33 cellular contexts compared by ENCODE assay signal in the genomic region with DNA sequence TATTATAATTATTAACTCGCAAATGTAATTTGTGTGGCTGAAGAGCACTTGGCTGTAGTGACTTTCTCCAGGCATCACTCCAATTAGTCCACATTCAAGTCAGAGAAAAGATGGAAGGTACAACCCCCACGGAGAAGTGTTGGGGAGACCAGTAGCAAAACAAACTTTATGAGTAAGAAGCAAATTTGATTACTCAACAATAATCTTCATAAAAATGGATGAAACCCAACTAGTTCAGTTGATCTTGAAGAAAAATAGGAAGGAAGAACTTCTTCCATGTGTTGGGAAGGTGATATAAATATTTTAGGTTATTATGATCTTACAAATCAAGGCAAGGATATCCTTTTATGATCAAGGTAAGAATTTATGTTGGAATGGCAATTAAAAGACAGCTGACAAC. TPM values are rescaled to one million over a fixed set of nuclear protein-coding genes. Genes with fewer than 3 reads are reported as not detected.
DNase-seq lines count a peak whose midpoint lies in the region; ATAC-seq, FAIRE-seq and TF ChIP-seq lines count a peak whose summit lies in the region.
"Had no signal": no experiment of that assay in that cellular context is flagged by ENCODE, and none has a peak within 500 bp of the region (broad histone marks: within the 10 kb centered on the region; RNA-seq: fewer than 3 reads in every experiment).

No MANE protein-coding gene starts in this region.

- H3K27ac Mint-ChIP-seq in CD14-positive monocyte = peak overlapping the region in 6 of 7 donors; percentile 30 to 97 (median 76)
- H3K27ac Mint-ChIP-seq in CD8-positive, alpha-beta T cell = peak overlapping the region; percentile 94
- peak overlapping the region; percentile 25 for H3K27ac Mint-ChIP-seq in activated T-helper 2 cell treated with anti-CD3 and anti-CD28 coated beads, Interferon-gamma antibody, Interleukin-2, Interleukin-4, amounts not matched to agents 10 μg/mL and 5 μg/mL and 100 μg/mL, durations not matched to agents 14 hours and 24 hours and 36 hours
- H3K27ac Mint-ChIP-seq in naive thymus-derived CD4-positive, alpha-beta T cell = peak overlapping the region in 7 of 9 donors; percentile 32 to 96 (median 65)
- H3K27ac Mint-ChIP-seq: brain; mesothelial cell of epicardium; stimulated activated memory B cell treated with anti-CD40 and anti-IgM and Interleukin-4, amounts not matched to agents 10 μg/mL and 1 μg/mL and 100 μg/mL, for 72 hours; type B pancreatic cell had no signal

- H3K27me3 ChIP-seq in CD8-positive, alpha-beta T cell (ENCODE audit: insufficient read depth, low read length) = no peaks in the 10 kb centered on the region
- H3K27me3 ChIP-seq in naive thymus-derived CD4-positive, alpha-beta T cell (ENCODE audit: control insufficient read depth in 2 of 2, insufficient read depth in 2 of 2, low read length in 2 of 2) = no peaks in the 10 kb centered on the region
- H3K27me3 ChIP-seq: gastrocnemius medialis, SJSA1 had no signal

- no peaks in the 10 kb centered on the region for H3K27me3 Mint-ChIP-seq in CD14-positive monocyte (ENCODE audit: low read depth in 3 of 3)
- no peaks in the 10 kb centered on the region for H3K27me3 Mint-ChIP-seq in CD8-positive, alpha-beta T cell (ENCODE audit: low read depth)
- no peaks in the 10 kb centered on the region for H3K27me3 Mint-ChIP-seq in activated T-helper 2 cell treated with anti-CD3 and anti-CD28 coated beads, Interferon-gamma antibody, Interleukin-2, Interleukin-4, amounts not matched to agents 10 μg/mL and 5 μg/mL and 100 μg/mL, durations not matched to agents 14 hours and 24 hours and 36 hours (ENCODE audit: low read depth)
- no peaks in the 10 kb centered on the region for H3K27me3 Mint-ChIP-seq in naive thymus-derived CD4-positive, alpha-beta T cell
- H3K27me3 Mint-ChIP-seq: brain; naive B cell; stimulated activated memory B cell treated with anti-CD40 and anti-IgM and Interleukin-4, amounts not matched to agents 10 μg/mL and 1 μg/mL and 100 μg/mL, for 72 hours had no signal

- no peaks in the 10 kb centered on the region for H3K36me3 ChIP-seq in CD8-positive, alpha-beta T cell (ENCODE audit: insufficient read depth, low read length)
- no peaks in the 10 kb centered on the region for H3K36me3 ChIP-seq in naive thymus-derived CD4-positive, alpha-beta T cell (ENCODE audit: control insufficient read depth in 2 of 3, insufficient read depth in 3 of 3, low read length in 3 of 3)
- H3K36me3 ChIP-seq: gastrocnemius medialis, SJSA1 had no signal

- H3K4me1 Mint-ChIP-seq in CD14-positive monocyte = peaks cover 75% of the 10 kb centered on the region
- peaks cover 67% of the 10 kb centered on the region for H3K4me1 Mint-ChIP-seq in CD8-positive, alpha-beta T cell (ENCODE audit: low read depth)
- peaks cover 46% of the 10 kb centered on the region for H3K4me1 Mint-ChIP-seq in activated T-helper 2 cell treated with anti-CD3 and anti-CD28 coated beads, Interferon-gamma antibody, Interleukin-2, Interleukin-4, amounts not matched to agents 10 μg/mL and 5 μg/mL and 100 μg/mL, durations not matched to agents 14 hours and 24 hours and 36 hours (ENCODE audit: low read depth)
- peaks cover 27 to 73% (median 55%) of the 10 kb centered on the region in 7 donors for H3K4me1 Mint-ChIP-seq in naive thymus-derived CD4-positive, alpha-beta T cell
- H3K4me1 Mint-ChIP-seq: mesothelial cell of epicardium had no signal

- H3K27ac ChIP-seq in CD8-positive, alpha-beta T cell (ENCODE audit: low read depth, low read length) = no peak overlapping the region
- no peak overlapping the region for H3K27ac ChIP-seq in naive thymus-derived CD4-positive, alpha-beta T cell (ENCODE audit: low read depth, low read length)
- H3K27ac ChIP-seq: C4-2B, gastrocnemius medialis, GM23248, RWPE1, SJSA1 had no signal

- no peak for ATAC-seq in CD8-positive, alpha-beta T cell
- ATAC-seq in naive thymus-derived CD4-positive, alpha-beta T cell = no peak
- ATAC-seq: activated CD4-positive, CD25-positive, alpha-beta regulatory T cell treated with anti-CD3 and anti-CD28 coated beads, Interleukin-2, amount 50 U/mL, for 24 hours; gastrocnemius medialis; stimulated activated memory B cell treated with anti-CD40 and anti-IgM and Interleukin-4, amounts not matched to agents 10 μg/mL and 1 μg/mL and 100 μg/mL, for 72 hours had no signal

- POLR2A ChIA-PET in CD8-positive, alpha-beta T cell (lab: Charles Lee) = interaction anchor here (0.6 to 1.0 kb wide), 3 partner anchors 81 to 133 kb away, joined by 3 to 7 read pairs (median 4); no protein-coding TSS in a partner anchor
- POLR2A ChIA-PET in naive thymus-derived CD4-positive, alpha-beta T cell (lab: Charles Lee) = interaction anchor here (0.6 to 1.1 kb wide), 6 partner anchors 26 to 777 kb away, joined by 3 to 11 read pairs (median 4); no protein-coding TSS in a partner anchor

- H3K4me3 ChIP-seq in CD8-positive, alpha-beta T cell (ENCODE audit: low read depth, low read length) = no peak overlapping the region
- no peak overlapping the region for H3K4me3 ChIP-seq in naive thymus-derived CD4-positive, alpha-beta T cell (ENCODE audit: low read length)
- H3K4me3 ChIP-seq: gastrocnemius medialis, GM23248, SJSA1 had no signal

- no peak for FAIRE-seq in RCC 7860 (lab: Jason Lieb, UNC)
- FAIRE-seq: endothelial cell of umbilical vein had no signal

- no peaks in the 10 kb centered on the region for H3K9me3 ChIP-seq in CD8-positive, alpha-beta T cell (ENCODE audit: low read length)
- H3K9me3 ChIP-seq in naive thymus-derived CD4-positive, alpha-beta T cell (ENCODE audit: control insufficient read depth in 2 of 3, low read length in 3 of 3) = no peaks in the 10 kb centered on the region
- H3K9me3 ChIP-seq: gastrocnemius medialis, SJSA1 had no signal

- intact Hi-C loops in CD14-positive monocyte (cut with micrococcal nuclease) = no loop called here
- intact Hi-C loops in CD8-positive, alpha-beta T cell (cut with DNase I, micrococcal nuclease) = loop anchor here in 1 of 2 experiments (2.0 kb wide), 1 partner anchor 32 kb away; no protein-coding TSS in a partner anchor
- intact Hi-C loops in activated T-helper 2 cell treated with anti-CD3 and anti-CD28 coated beads, Interferon-gamma antibody, Interleukin-2, Interleukin-4, amounts not matched to agents 10 μg/mL and 5 μg/mL and 100 μg/mL, durations not matched to agents 14 hours and 24 hours and 36 hours (cut with micrococcal nuclease) = no loop called here
- intact Hi-C loops in naive thymus-derived CD4-positive, alpha-beta T cell (cut with micrococcal nuclease) = no loop called here

- H3K4me3 Mint-ChIP-seq in CD14-positive monocyte = peak overlapping the region; percentile 63 to 96
- H3K4me3 Mint-ChIP-seq in CD8-positive, alpha-beta T cell = peak overlapping the region; percentile 54
- H3K4me3 Mint-ChIP-seq in activated T-helper 2 cell treated with anti-CD3 and anti-CD28 coated beads, Interferon-gamma antibody, Interleukin-2, Interleukin-4, amounts not matched to agents 10 μg/mL and 5 μg/mL and 100 μg/mL, durations not matched to agents 14 hours and 24 hours and 36 hours (ENCODE audit: low read depth) = peak overlapping the region; percentile 23
- H3K4me3 Mint-ChIP-seq in naive thymus-derived CD4-positive, alpha-beta T cell = peak overlapping the region in 4 of 10 donors; percentile 8 to 92 (median 42)
- H3K4me3 Mint-ChIP-seq: brain; mesothelial cell of epicardium; naive B cell; stimulated activated memory B cell treated with anti-CD40 and anti-IgM and Interleukin-4, amounts not matched to agents 10 μg/mL and 1 μg/mL and 100 μg/mL, for 72 hours; type B pancreatic cell had no signal

- peaks cover 46% of the 10 kb centered on the region for H3K4me1 ChIP-seq in CD8-positive, alpha-beta T cell (ENCODE audit: insufficient read depth, low read length)
- peaks cover 15 to 16% of the 10 kb centered on the region in 2 donors for H3K4me1 ChIP-seq in naive thymus-derived CD4-positive, alpha-beta T cell (ENCODE audit: control insufficient read depth in 2 of 2, insufficient read depth in 2 of 2, low read length in 2 of 2)
- H3K4me1 ChIP-seq: gastrocnemius medialis, SJSA1 had no signal

- DNase-seq in CD14-positive monocyte (ENCODE audit: low spot score) (no peak), RCC 7860 (ENCODE audit: low spot score) (no peak), DMS53 treated with DMSO at 0.1 percent for 48 hours (lab: John Stamatoyannopoulos, UW; ENCODE audit: unreplicated experiment) (no peak), LoVo (ENCODE audit: low spot score) (no peak)
- no peak for DNase-seq in CD8-positive, alpha-beta T cell
- no peak for DNase-seq in activated T-helper 2 cell treated with anti-CD3 and anti-CD28 coated beads, Interferon-gamma antibody, Interleukin-2, Interleukin-4, amounts not matched to agents 10 μg/mL and 5 μg/mL and 100 μg/mL, durations not matched to agents 14 hours and 24 hours and 36 hours (ENCODE audit: low spot score)
- no peak for DNase-seq in naive thymus-derived CD4-positive, alpha-beta T cell
- DNase-seq: activated naive CD4-positive, alpha-beta T cell treated with Interleukin-2 at 50 U/mL for 16 hours; amniotic stem cell; DND-41; gastrocnemius medialis; GF-D8; GM23248; Kasumi-1; kidney glomerular epithelial cell; MV-4-11; naive B cell; NCI-H1694; NCI-H510A; stimulated activated CD4-positive, alpha-beta T cell treated with anti-CD3 and anti-CD28 coated beads, Interleukin-15, amount 100 ng/mL, for 24 hours; substantia nigra; T-helper 1 cell had no signal

- CTCF ChIA-PET in CD8-positive, alpha-beta T cell (lab: Charles Lee) = interaction anchor here (1.0 kb wide), 1 partner anchor 231 kb away, joined by 3 read pairs; no protein-coding TSS in a partner anchor
- CTCF ChIA-PET in naive thymus-derived CD4-positive, alpha-beta T cell (lab: Charles Lee) = no interaction called here

- no peak for TF ChIP-seq CTCF in CD14-positive monocyte (IDR thresholded peaks at IDR 0.05)
- no peak for TF ChIP-seq CTCF in CD8-positive, alpha-beta T cell (IDR thresholded peaks at IDR 0.05)

- H3K36me3 Mint-ChIP-seq in CD14-positive monocyte = peaks cover 34 to 49% of the 10 kb centered on the region in 2 donors
- H3K36me3 Mint-ChIP-seq in CD8-positive, alpha-beta T cell = peaks cover 28% of the 10 kb centered on the region
- H3K36me3 Mint-ChIP-seq in activated T-helper 2 cell treated with anti-CD3 and anti-CD28 coated beads, Interferon-gamma antibody, Interleukin-2, Interleukin-4, amounts not matched to agents 10 μg/mL and 5 μg/mL and 100 μg/mL, durations not matched to agents 14 hours and 24 hours and 36 hours (ENCODE audit: low read depth) = peaks cover 71% of the 10 kb centered on the region
- H3K36me3 Mint-ChIP-seq in naive thymus-derived CD4-positive, alpha-beta T cell = peaks cover 0 to 48% (median 19%) of the 10 kb centered on the region in 5 donors
- H3K36me3 Mint-ChIP-seq: brain; naive B cell; stimulated activated memory B cell treated with anti-CD40 and anti-IgM and Interleukin-4, amounts not matched to agents 10 μg/mL and 1 μg/mL and 100 μg/mL, for 72 hours; type B pancreatic cell had no signal

- peaks cover 0 to 6% (median 0%) of the 10 kb centered on the region in 7 donors for H3K9me3 Mint-ChIP-seq in CD14-positive monocyte
- H3K9me3 Mint-ChIP-seq in CD8-positive, alpha-beta T cell = peaks cover 2% of the 10 kb centered on the region
- peaks cover 28% of the 10 kb centered on the region for H3K9me3 Mint-ChIP-seq in activated T-helper 2 cell treated with anti-CD3 and anti-CD28 coated beads, Interferon-gamma antibody, Interleukin-2, Interleukin-4, amounts not matched to agents 10 μg/mL and 5 μg/mL and 100 μg/mL, durations not matched to agents 14 hours and 24 hours and 36 hours
- H3K9me3 Mint-ChIP-seq in naive thymus-derived CD4-positive, alpha-beta T cell = peaks cover 0 to 14% (median 3%) of the 10 kb centered on the region in 11 donors
- H3K9me3 Mint-ChIP-seq: mesothelial cell of epicardium, type B pancreatic cell had no signal

RNA-seq across cellular contexts. Expression of a gene that starts 5.1 kb away (rescaled TPM):
- 100 to 1,000 TPM; 349 to 467 TPM for polyA plus RNA-seq in CD14-positive monocyte
- 10 to 100 TPM; 30.8 to 35.2 TPM for total RNA-seq in CD8-positive, alpha-beta T cell
- total RNA-seq in activated T-helper 2 cell treated with anti-CD3 and anti-CD28 coated beads, Interferon-gamma antibody, Interleukin-2, Interleukin-4, amounts not matched to agents 10 μg/mL and 5 μg/mL and 100 μg/mL, durations not matched to agents 14 hours and 24 hours and 36 hours = 33.4 and 33.5 TPM in 2 replicates
- total RNA-seq in naive thymus-derived CD4-positive, alpha-beta T cell = 100 to 1,000 TPM in 1 of 5 experiments, 10 to 100 TPM in 2, 1 to 10 TPM in 2; 6.3 to 127 (median 22.1) TPM
- 10 to 100 TPM; 13.9 to 15.5 TPM for polyA plus RNA-seq in naive thymus-derived CD4-positive, alpha-beta T cell
- total RNA-seq: endothelial cell of umbilical vein, fibroblast of lung, GM23248, pulmonary artery endothelial cell had no signal
- polyA plus RNA-seq: endothelial cell of umbilical vein, fibroblast of lung, GM23248 had no signal

Comparison
In these comparisons a context has a peak if more than half of its experiments do, and no peak if none do; other contexts are left out.
1. H3K27ac Mint-ChIP-seq: peak in every context shown above with its lines; median percentile 94 in CD8-positive, alpha-beta T cell; 76 in CD14-positive monocyte; 65 in naive thymus-derived CD4-positive, alpha-beta T cell; 25 in activated T-helper 2 cell treated with anti-CD3 and anti-CD28 coated beads, Interferon-gamma antibody, Interleukin-2, Interleukin-4, amounts not matched to agents 10 μg/mL and 5 μg/mL and 100 μg/mL, durations not matched to agents 14 hours and 24 hours and 36 hours.